29 cellular contexts compared by ENCODE assay signal in genomic region chr6:149948616-149949015, GRCh38. TPM values are rescaled to one million over a fixed set of nuclear protein-coding genes. Genes with fewer than 3 reads are reported as not detected.
"Had no signal": no experiment of that assay in that cellular context is flagged by ENCODE, and none has a peak within 500 bp of the region (broad histone marks: within the 10 kb centered on the region; RNA-seq: fewer than 3 reads in every experiment).

No MANE protein-coding gene starts in this region.

- H3K4me2 ChIP-seq: hepatocyte had no signal

- DNase-seq: heart right ventricle; kidney glomerular epithelial cell; left cardiac atrium; lower lobe of right lung; mesendoderm; naive B cell; ovary; right cardiac atrium; sigmoid colon; small intestine; spleen; stimulated activated CD4-positive, alpha-beta T cell treated with anti-CD3 and anti-CD28 coated beads, Interleukin-4, amount 100 ng/mL, for 24 hours; stimulated activated naive CD4-positive, alpha-beta T cell; tibial artery; trophoblast cell; upper lobe of right lung had no signal

- H3K4me3 ChIP-seq: heart right ventricle, hepatocyte, lower lobe of right lung, ovary, sigmoid colon, spleen, suprapubic skin, thoracic aorta, tibial artery, upper lobe of right lung had no signal

- ATAC-seq: heart right ventricle; left cardiac atrium; left lobe of liver; lower lobe of right lung; natural killer cell treated with Interleukin-12 subunit alpha and Interleukin-12 subunit beta and Interleukin-15 and Interleukin-18, amount 100 ng/mL, for 72 hours; right cardiac atrium; stimulated activated effector memory CD8-positive, alpha-beta T cell treated with anti-CD3 and anti-CD28 coated beads, Interleukin-12 subunit alpha, Interleukin-12 subunit beta, amount 100 ng/mL, for 72 hours; upper lobe of right lung had no signal

- H3K9me3 Mint-ChIP-seq: mesothelial cell of epicardium; natural killer cell treated with Interleukin-12 subunit alpha and Interleukin-12 subunit beta and Interleukin-15 and Interleukin-18, amount 100 ng/mL, for 72 hours; stimulated activated effector memory CD8-positive, alpha-beta T cell treated with anti-CD3 and anti-CD28 coated beads, Interleukin-12 subunit alpha, Interleukin-12 subunit beta, amount 100 ng/mL, for 72 hours; stimulated activated naive CD8-positive, alpha-beta T cell treated with anti-CD3 and anti-CD28 coated beads, Interleukin-15, Interleukin-2, amounts not matched to agents 100 ng/mL and 50 ng/mL, for 24 hours had no signal

- H3K4me3 Mint-ChIP-seq: mesothelial cell of epicardium; naive B cell; natural killer cell treated with Interleukin-12 subunit alpha and Interleukin-12 subunit beta and Interleukin-15 and Interleukin-18, amount 100 ng/mL, for 72 hours; stimulated activated effector memory CD8-positive, alpha-beta T cell treated with anti-CD3 and anti-CD28 coated beads, Interleukin-12 subunit alpha, Interleukin-12 subunit beta, amount 100 ng/mL, for 72 hours; stimulated activated naive CD8-positive, alpha-beta T cell treated with anti-CD3 and anti-CD28 coated beads, Interleukin-15, Interleukin-2, amounts not matched to agents 100 ng/mL and 50 ng/mL, for 24 hours had no signal

- H2AFZ ChIP-seq: hepatocyte had no signal

- H3K4me1 ChIP-seq: heart right ventricle, lower lobe of right lung, sigmoid colon, spleen, suprapubic skin, tibial artery, upper lobe of right lung had no signal

- H3K36me3 Mint-ChIP-seq: mesothelial cell of epicardium; naive B cell; natural killer cell treated with Interleukin-12 subunit alpha and Interleukin-12 subunit beta and Interleukin-15 and Interleukin-18, amount 100 ng/mL, for 72 hours; stimulated activated effector memory CD8-positive, alpha-beta T cell treated with anti-CD3 and anti-CD28 coated beads, Interleukin-12 subunit alpha, Interleukin-12 subunit beta, amount 100 ng/mL, for 72 hours had no signal

- H3K27me3 ChIP-seq: ovary had no signal

- H3K9me3 ChIP-seq: heart right ventricle, lower lobe of right lung, ovary, sigmoid colon, spleen, suprapubic skin, thoracic aorta, tibial artery, upper lobe of right lung had no signal

- H3K79me2 ChIP-seq: hepatocyte had no signal

- H3K36me3 ChIP-seq: heart right ventricle, lower lobe of right lung, ovary, sigmoid colon, spleen, suprapubic skin, thoracic aorta, tibial artery, upper lobe of right lung had no signal

- H3K27ac Mint-ChIP-seq: mesothelial cell of epicardium; naive B cell; natural killer cell treated with Interleukin-12 subunit alpha and Interleukin-12 subunit beta and Interleukin-15 and Interleukin-18, amount 100 ng/mL, for 72 hours; progenitor cell of endocrine pancreas; stimulated activated effector memory CD8-positive, alpha-beta T cell treated with anti-CD3 and anti-CD28 coated beads, Interleukin-12 subunit alpha, Interleukin-12 subunit beta, amount 100 ng/mL, for 72 hours; stimulated activated naive CD8-positive, alpha-beta T cell treated with anti-CD3 and anti-CD28 coated beads, Interleukin-15, Interleukin-2, amounts not matched to agents 100 ng/mL and 50 ng/mL, for 24 hours had no signal

- H3K4me1 Mint-ChIP-seq: mesothelial cell of epicardium had no signal

- H3K27ac ChIP-seq: heart right ventricle, hepatocyte, lower lobe of right lung, ovary, sigmoid colon, spleen, suprapubic skin, thoracic aorta, tibial artery, upper lobe of right lung had no signal

RNA-seq across cellular contexts. Expression of gene ULBP2, which starts 6.8 kb away (rescaled TPM):
- total RNA-seq: progenitor cell of endocrine pancreas, sigmoid colon, spleen had no signal

RNA-seq across cellular contexts. Expression of gene RAET1G, which starts 25.7 kb away (rescaled TPM):
- total RNA-seq: left lobe of liver, liver, mesothelial cell of epicardium, mononuclear cell, progenitor cell of endocrine pancreas, sigmoid colon, thoracic aorta had no signal
- polyA plus RNA-seq: liver, neural cell had no signal

RNA-seq across cellular contexts. Expression of gene RAET1E, which starts 50.7 kb away (rescaled TPM):
- total RNA-seq: hepatocyte; left lobe of liver; liver; lower lobe of right lung; mesothelial cell of epicardium; mononuclear cell; natural killer cell treated with Interleukin-12 subunit alpha and Interleukin-12 subunit beta and Interleukin-15 and Interleukin-18, amount 100 ng/mL, for 72 hours; progenitor cell of endocrine pancreas; renal cortical epithelial cell; thoracic aorta had no signal
- polyA plus RNA-seq: hepatocyte, liver, neural cell had no signal
